1 cellular context compared by ENCODE assay signal in the genomic region with DNA sequence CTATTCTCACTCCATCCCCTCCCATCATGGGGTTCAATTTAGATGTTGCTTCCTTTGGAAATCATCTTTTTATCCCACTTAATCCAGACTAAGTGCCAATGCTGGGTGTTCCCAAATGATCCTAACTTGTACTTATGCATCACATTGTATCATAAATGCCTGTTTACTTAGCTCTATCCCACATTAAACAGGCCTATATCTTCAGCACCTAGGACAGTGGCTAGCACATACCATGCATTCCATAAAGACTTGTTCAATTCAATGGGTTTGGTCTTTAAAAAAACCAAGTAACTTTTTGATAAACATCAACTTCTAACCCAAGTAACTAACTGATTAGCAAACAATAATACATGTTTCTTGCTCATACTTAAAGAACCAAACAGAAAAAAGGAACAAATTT.
A peak's percentile ranks its signal among the peaks of the same experiment; 100 is the strongest.
TF ChIP-seq lines count a peak whose summit lies in the region.

No MANE protein-coding gene starts in this region.

TF ChIP-seq in GM12878, 131 proteins besides CTCF, POLR2A, EP300 and RAD21:
- TF ChIP-seq NFXL1 (IDR thresholded peaks at IDR 0.05; ENCODE audit: borderline replicate concordance) = no peak
- TF ChIP-seq, protein P1, sequence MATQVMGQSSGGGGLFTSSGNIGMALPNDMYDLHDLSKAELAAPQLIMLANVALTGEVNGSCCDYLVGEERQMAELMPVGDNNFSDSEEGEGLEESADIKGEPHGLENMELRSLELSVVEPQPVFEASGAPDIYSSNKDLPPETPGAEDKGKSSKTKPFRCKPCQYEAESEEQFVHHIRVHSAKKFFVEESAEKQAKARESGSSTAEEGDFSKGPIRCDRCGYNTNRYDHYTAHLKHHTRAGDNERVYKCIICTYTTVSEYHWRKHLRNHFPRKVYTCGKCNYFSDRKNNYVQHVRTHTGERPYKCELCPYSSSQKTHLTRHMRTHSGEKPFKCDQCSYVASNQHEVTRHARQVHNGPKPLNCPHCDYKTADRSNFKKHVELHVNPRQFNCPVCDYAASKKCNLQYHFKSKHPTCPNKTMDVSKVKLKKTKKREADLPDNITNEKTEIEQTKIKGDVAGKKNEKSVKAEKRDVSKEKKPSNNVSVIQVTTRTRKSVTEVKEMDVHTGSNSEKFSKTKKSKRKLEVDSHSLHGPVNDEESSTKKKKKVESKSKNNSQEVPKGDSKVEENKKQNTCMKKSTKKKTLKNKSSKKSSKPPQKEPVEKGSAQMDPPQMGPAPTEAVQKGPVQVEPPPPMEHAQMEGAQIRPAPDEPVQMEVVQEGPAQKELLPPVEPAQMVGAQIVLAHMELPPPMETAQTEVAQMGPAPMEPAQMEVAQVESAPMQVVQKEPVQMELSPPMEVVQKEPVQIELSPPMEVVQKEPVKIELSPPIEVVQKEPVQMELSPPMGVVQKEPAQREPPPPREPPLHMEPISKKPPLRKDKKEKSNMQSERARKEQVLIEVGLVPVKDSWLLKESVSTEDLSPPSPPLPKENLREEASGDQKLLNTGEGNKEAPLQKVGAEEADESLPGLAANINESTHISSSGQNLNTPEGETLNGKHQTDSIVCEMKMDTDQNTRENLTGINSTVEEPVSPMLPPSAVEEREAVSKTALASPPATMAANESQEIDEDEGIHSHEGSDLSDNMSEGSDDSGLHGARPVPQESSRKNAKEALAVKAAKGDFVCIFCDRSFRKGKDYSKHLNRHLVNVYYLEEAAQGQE (IDR thresholded peaks at IDR 0.05; ENCODE audit: low read depth, low read length) = peak; percentile 77
